In genomic region chr20:38870733-38871559, GRCh38 we compare ENCODE assay signal across 1 cellular context.
A peak's percentile ranks its signal among the peaks of the same experiment; 100 is the strongest.
TF ChIP-seq lines count a peak whose summit lies in the region.

No MANE protein-coding gene starts in this region.

TF ChIP-seq in GM12878, 131 proteins besides CTCF, POLR2A, EP300 and RAD21 (continued from another document):
- TF ChIP-seq ZNF592 (IDR thresholded peaks at IDR 0.05), result no peak
- TF ChIP-seq ELK1 (IDR thresholded peaks at IDR 0.05; ENCODE audit: low read depth, low read length), result no peak
- TF ChIP-seq CREB1 (IDR thresholded peaks at IDR 0.05; ENCODE audit: low read depth), result 0 out of 2 replicates have a peak, but pooled peaks have one; percentile 27
- no peak for TF ChIP-seq NFIC (IDR thresholded peaks at IDR 0.05; ENCODE audit: low read depth, low read length)
- peak; percentile 54; the same call in 1 of the 2 replicates for TF ChIP-seq IKZF1 (conservative IDR thresholded peaks at IDR 0.05)
- TF ChIP-seq ATF7 (IDR thresholded peaks at IDR 0.05; ENCODE audit: low read depth), result no peak
- no peak for TF ChIP-seq REST (IDR thresholded peaks at IDR 0.05; ENCODE audit: low read depth, low read length)
- 0 out of 2 replicates have a peak, but pooled peaks have one; percentile 17 for TF ChIP-seq ZNF687 (IDR thresholded peaks at IDR 0.05)
- peak; percentile 6; the same call in 1 of the 2 replicates for TF ChIP-seq RUNX3 (IDR thresholded peaks at IDR 0.05; ENCODE audit: low read length)
- TF ChIP-seq SMAD1 (IDR thresholded peaks at IDR 0.05; ENCODE audit: low read depth, partially characterized antibody), result no peak
- TF ChIP-seq HDAC2 (IDR thresholded peaks at IDR 0.05), result no peak
- TF ChIP-seq NR2F1 (conservative IDR thresholded peaks at IDR 0.05), result 0 out of 2 replicates have a peak, but pooled peaks have one; percentile 22
- peak; percentile 34; the same call in 1 of the 2 replicates for TF ChIP-seq HDGF (IDR thresholded peaks at IDR 0.05)
